Comparison of ENCODE assay signal across 24 cellular contexts in genomic region chr4:72900952-72901351, GRCh38.
DNase-seq lines count a peak whose midpoint lies in the region; ATAC-seq and TF ChIP-seq lines count a peak whose summit lies in the region.
"Had no signal": no experiment of that assay in that cellular context is flagged by ENCODE, and none has a peak within 500 bp of the region (broad histone marks: within the 10 kb centered on the region; RNA-seq: fewer than 3 reads in every experiment).

No MANE protein-coding gene starts in this region.

- DNase-seq in heart right ventricle: no peak
- no peak for DNase-seq in Right ventricle myocardium superior
- DNase-seq in amniotic epithelial cell (ENCODE audit: low read depth): peak; percentile 79
- peak; percentile 8 for DNase-seq in left kidney (ENCODE audit: low read depth, low spot score)
- DNase-seq in aorta: no peak
- DNase-seq in gastrocnemius medialis: no peak
- DNase-seq in amygdala (lab: John Stamatoyannopoulos, UW): no peak
- DNase-seq in COR-L47 (lab: John Stamatoyannopoulos, UW): no peak
- DNase-seq: activated CD4-positive, alpha-beta T cell treated with anti-CD3 and anti-CD28 coated beads for 36 hours; activated naive CD8-positive, alpha-beta T cell treated with anti-CD3 and anti-CD28 coated beads, Interleukin-2, amount 10 ng/mL, durations not matched to agents 7 days and 5 days; CD4-positive, alpha-beta T cell; central memory CD4-positive, alpha-beta T cell; DMS79; KBM-7; NCI-H187; NCI-H345; ovary; RPMI8226; stimulated activated CD4-positive, alpha-beta T cell treated with anti-CD3 and anti-CD28 coated beads, Interleukin-4, amount 100 ng/mL, for 24 hours; SW 1271 had no signal

- H3K9me3 ChIP-seq in heart right ventricle: no peaks in the 10 kb centered on the region
- H3K9me3 ChIP-seq in aorta (ENCODE audit: control insufficient read depth, low read length): no peaks in the 10 kb centered on the region
- no peaks in the 10 kb centered on the region for H3K9me3 ChIP-seq in gastrocnemius medialis
- H3K9me3 ChIP-seq: ovary had no signal

- ATAC-seq in heart right ventricle (peak in 6 of 8 donors; percentile 33 to 80 (median 54)), Right ventricle myocardium superior (ENCODE audit: poor library complexity) (no peak), aorta (ENCODE audit: low FRiP score) (peak; percentile 9), gastrocnemius medialis (no peak)
- ATAC-seq: activated CD4-positive, alpha-beta T cell treated with anti-CD3 and anti-CD28 coated beads for 36 hours had no signal

- intact Hi-C loops in heart right ventricle (cut with DNase I) (loop anchor here in 1 of 10 donors (10.0 kb wide), 1 partner anchor 64 kb away; no protein-coding TSS in a partner anchor), Right ventricle myocardium superior (cut with DNase I) (no loop called here), aorta (cut with DNase I) (no loop called here), gastrocnemius medialis (cut with DNase I; ENCODE audit: low total_unique reads) (no loop called here)

- TF ChIP-seq CTCF in heart right ventricle (IDR thresholded peaks at IDR 0.05) (no peak), gastrocnemius medialis (IDR thresholded peaks at IDR 0.05 in 4 of 5, conservative IDR thresholded peaks at IDR 0.05 in 1 of 5) (no peak)

- H3K36me3 ChIP-seq in heart right ventricle: no peaks in the 10 kb centered on the region
- no peaks in the 10 kb centered on the region for H3K36me3 ChIP-seq in aorta (ENCODE audit: control insufficient read depth in 1 of 2, insufficient read depth in 2 of 2, low read length in 1 of 2)
- H3K36me3 ChIP-seq in gastrocnemius medialis: no peaks in the 10 kb centered on the region
- H3K36me3 ChIP-seq: ovary had no signal

- H3K4me3 ChIP-seq in heart right ventricle (no peak overlapping the region), aorta (ENCODE audit: low read length in 2 of 2) (no peak overlapping the region), gastrocnemius medialis (no peak overlapping the region)
- H3K4me3 ChIP-seq: dorsolateral prefrontal cortex, lung, ovary, skin epidermis had no signal

- peak overlapping the region in 1 of 10 donors; percentile 32 for H3K27ac ChIP-seq in heart right ventricle
- no peak overlapping the region for H3K27ac ChIP-seq in aorta (ENCODE audit: low read depth in 1 of 2, low read length in 2 of 2)
- H3K27ac ChIP-seq in gastrocnemius medialis: no peak overlapping the region
- H3K27ac ChIP-seq: dorsolateral prefrontal cortex, epithelial cell of prostate, ovary had no signal

- WGBS in heart right ventricle, 2 donors: 35 to 48% methylated on average over 2 of the region's 2 CpGs
- WGBS in aorta, 2 donors: 38 to 45% methylated on average over 2 of the region's 2 CpGs

- H3K27me3 ChIP-seq in heart right ventricle (no peaks in the 10 kb centered on the region), aorta (ENCODE audit: control insufficient read depth in 1 of 2, insufficient read depth in 2 of 2, low read length in 1 of 2) (no peaks in the 10 kb centered on the region), gastrocnemius medialis (no peaks in the 10 kb centered on the region)
- H3K27me3 ChIP-seq: dorsolateral prefrontal cortex, ovary had no signal

- TF ChIP-seq POLR2A in gastrocnemius medialis (IDR thresholded peaks at IDR 0.05): no peak

- in situ Hi-C loops in gastrocnemius medialis (cut with MboI; ENCODE audit: low sequenced_read_pairs in 4 of 4): no loop called here

- H3K4me1 ChIP-seq in heart right ventricle (peaks cover 0 to 16% (median 0%) of the 10 kb centered on the region in 9 donors), aorta (ENCODE audit: control insufficient read depth in 1 of 2, insufficient read depth in 2 of 2, low read length in 2 of 2) (peaks cover 0 to 5% of the 10 kb centered on the region in 2 donors), gastrocnemius medialis (no peaks in the 10 kb centered on the region)

Comparison
In these comparisons a context has a peak if more than half of its experiments do, and no peak if none do; other contexts are left out.
1. ATAC-seq: peak in heart right ventricle (6 of 8) and aorta (single experiment); none in Right ventricle myocardium superior (single experiment) and gastrocnemius medialis (0 of 2).
2. DNase-seq: peak in amniotic epithelial cell (single experiment) and left kidney (single experiment); none in heart right ventricle (0 of 2), Right ventricle myocardium superior (single experiment), aorta (0 of 2), gastrocnemius medialis (0 of 2), amygdala (0 of 56) and COR-L47 (single experiment).